36 cellular contexts compared by ENCODE assay signal in genomic region chr15:86059851-86060250, GRCh38. TPM values are rescaled to one million over a fixed set of nuclear protein-coding genes. Genes with fewer than 3 reads are reported as not detected.
"Had no signal": no experiment of that assay in that cellular context is flagged by ENCODE, and none has a peak within 500 bp of the region (broad histone marks: within the 10 kb centered on the region; RNA-seq: fewer than 3 reads in every experiment).

No MANE protein-coding gene starts in this region.

- ATAC-seq: activated CD4-positive, alpha-beta T cell treated with anti-CD3 and anti-CD28 coated beads for 36 hours; activated CD4-positive, CD25-positive, alpha-beta regulatory T cell treated with anti-CD3 and anti-CD28 coated beads, Interleukin-2, amount 50 U/mL, for 24 hours; activated CD8-positive, alpha-beta memory T cell treated with anti-CD3 and anti-CD28 coated beads, Interleukin-2, amount 10 ng/mL, durations not matched to agents 7 days and 5 days; activated CD8-positive, alpha-beta T cell treated with anti-CD3 and anti-CD28 coated beads, Interleukin-2, amount 10 ng/mL, durations not matched to agents 7 days and 5 days; activated naive CD8-positive, alpha-beta T cell treated with anti-CD3 and anti-CD28 coated beads, Interleukin-2, amount 50 U/mL, for 24 hours; WTC11 had no signal

- H3K4me3 Mint-ChIP-seq: activated CD4-positive, alpha-beta memory T cell treated with anti-CD3 and anti-CD28 coated beads, Interleukin-2, amount 10 ng/mL, durations not matched to agents 7 days and 5 days; activated CD4-positive, alpha-beta T cell treated with anti-CD3 and anti-CD28 coated beads for 36 hours; activated CD4-positive, alpha-beta T cell treated with anti-CD3 and anti-CD28 coated beads, Interleukin-2, amount 10 ng/mL, durations not matched to agents 7 days and 5 days; activated CD8-positive, alpha-beta memory T cell treated with anti-CD3 and anti-CD28 coated beads, Interleukin-2, amount 10 ng/mL, durations not matched to agents 7 days and 5 days; activated CD8-positive, alpha-beta T cell treated with anti-CD3 and anti-CD28 coated beads, Interleukin-2, amount 10 ng/mL, durations not matched to agents 7 days and 5 days; activated naive CD4-positive, alpha-beta T cell treated with anti-CD3 and anti-CD28 coated beads, Interleukin-2, amount 10 ng/mL, durations not matched to agents 7 days and 5 days; activated naive CD4-positive, alpha-beta T cell treated with anti-CD3 and anti-CD28 coated beads, Interleukin-2, amount 50 U/mL, for 24 hours; activated naive CD8-positive, alpha-beta T cell; activated naive CD8-positive, alpha-beta T cell treated with anti-CD3 and anti-CD28 coated beads, Interleukin-2, amount 10 ng/mL, durations not matched to agents 7 days and 5 days; activated naive CD8-positive, alpha-beta T cell treated with anti-CD3 and anti-CD28 coated beads, Interleukin-2, amount 50 U/mL, for 24 hours; activated T-cell treated with anti-CD3 and anti-CD28 coated beads, Interleukin-2, amount 50 U/mL, for 24 hours; brain; T-helper 1 cell treated with Interleukin-12 subunit alpha and Interleukin-12 subunit beta and Interleukin-4 antibody, amounts not matched to agents 30 μg/mL and 1 μg/mL, for 36 hours; T-helper 2 cell treated with Interferon-gamma antibody and Interleukin-4, amounts not matched to agents 5 μg/mL and 100 μg/mL, for 36 hours; WTC11 had no signal

- H3K27me3 Mint-ChIP-seq: activated CD4-positive, alpha-beta memory T cell treated with anti-CD3 and anti-CD28 coated beads, Interleukin-2, amount 10 ng/mL, durations not matched to agents 7 days and 5 days; activated CD4-positive, alpha-beta T cell treated with anti-CD3 and anti-CD28 coated beads, Interleukin-2, amount 10 ng/mL, durations not matched to agents 7 days and 5 days; activated naive CD4-positive, alpha-beta T cell treated with anti-CD3 and anti-CD28 coated beads, Interleukin-2, amount 10 ng/mL, durations not matched to agents 7 days and 5 days; brain had no signal

- H3K4me3 ChIP-seq: ascending aorta had no signal

- FAIRE-seq: TTC549 had no signal

- H3K9me3 Mint-ChIP-seq: activated CD4-positive, alpha-beta memory T cell treated with anti-CD3 and anti-CD28 coated beads, Interleukin-2, amount 10 ng/mL, durations not matched to agents 7 days and 5 days; activated CD4-positive, alpha-beta T cell treated with anti-CD3 and anti-CD28 coated beads, Interleukin-2, amount 10 ng/mL, durations not matched to agents 7 days and 5 days; activated naive CD4-positive, alpha-beta T cell treated with anti-CD3 and anti-CD28 coated beads, Interleukin-2, amount 10 ng/mL, durations not matched to agents 7 days and 5 days; activated naive CD4-positive, alpha-beta T cell treated with anti-CD3 and anti-CD28 coated beads, Interleukin-2, amount 50 U/mL, for 24 hours; activated naive CD8-positive, alpha-beta T cell treated with anti-CD3 and anti-CD28 coated beads, Interleukin-2, amount 10 ng/mL, durations not matched to agents 7 days and 5 days; activated naive CD8-positive, alpha-beta T cell treated with anti-CD3 and anti-CD28 coated beads, Interleukin-2, amount 50 U/mL, for 24 hours; activated T-cell treated with anti-CD3 and anti-CD28 coated beads, Interleukin-2, amount 50 U/mL, for 24 hours; activated T-helper 2 cell treated with anti-CD3 and anti-CD28 coated beads, Interferon-gamma antibody, Interleukin-2, Interleukin-4, amounts not matched to agents 10 μg/mL and 5 μg/mL and 100 μg/mL, durations not matched to agents 14 hours and 24 hours and 36 hours; brain; T-helper 1 cell treated with Interleukin-12 subunit alpha and Interleukin-12 subunit beta and Interleukin-4 antibody, amounts not matched to agents 30 μg/mL and 1 μg/mL, for 36 hours; T-helper 2 cell treated with Interferon-gamma antibody and Interleukin-4, amounts not matched to agents 5 μg/mL and 100 μg/mL, for 36 hours; WTC11 had no signal

- H3K27ac Mint-ChIP-seq: activated CD4-positive, alpha-beta memory T cell treated with anti-CD3 and anti-CD28 coated beads, Interleukin-2, amount 10 ng/mL, durations not matched to agents 7 days and 5 days; activated CD4-positive, alpha-beta T cell treated with anti-CD3 and anti-CD28 coated beads for 36 hours; activated CD4-positive, alpha-beta T cell treated with anti-CD3 and anti-CD28 coated beads, Interleukin-2, amount 10 ng/mL, durations not matched to agents 7 days and 5 days; activated CD8-positive, alpha-beta memory T cell treated with anti-CD3 and anti-CD28 coated beads, Interleukin-2, amount 10 ng/mL, durations not matched to agents 7 days and 5 days; activated CD8-positive, alpha-beta T cell treated with anti-CD3 and anti-CD28 coated beads, Interleukin-2, amount 10 ng/mL, durations not matched to agents 7 days and 5 days; activated naive CD4-positive, alpha-beta T cell treated with anti-CD3 and anti-CD28 coated beads, Interleukin-2, amount 10 ng/mL, durations not matched to agents 7 days and 5 days; activated naive CD4-positive, alpha-beta T cell treated with anti-CD3 and anti-CD28 coated beads, Interleukin-2, amount 50 U/mL, for 24 hours; activated naive CD8-positive, alpha-beta T cell; activated naive CD8-positive, alpha-beta T cell treated with anti-CD3 and anti-CD28 coated beads, Interleukin-2, amount 10 ng/mL, durations not matched to agents 7 days and 5 days; activated naive CD8-positive, alpha-beta T cell treated with anti-CD3 and anti-CD28 coated beads, Interleukin-2, amount 50 U/mL, for 24 hours; activated T-cell treated with anti-CD3 and anti-CD28 coated beads, Interleukin-2, amount 50 U/mL, for 24 hours; activated T-helper 2 cell treated with anti-CD3 and anti-CD28 coated beads, Interferon-gamma antibody, Interleukin-2, Interleukin-4, amounts not matched to agents 10 μg/mL and 5 μg/mL and 100 μg/mL, durations not matched to agents 14 hours and 24 hours and 36 hours; brain; T-helper 1 cell treated with Interleukin-12 subunit alpha and Interleukin-12 subunit beta and Interleukin-4 antibody, amounts not matched to agents 30 μg/mL and 1 μg/mL, for 36 hours; T-helper 2 cell treated with Interferon-gamma antibody and Interleukin-4, amounts not matched to agents 5 μg/mL and 100 μg/mL, for 36 hours; WTC11 had no signal

- DNase-seq: activated CD4-positive, alpha-beta memory T cell treated with anti-CD3 and anti-CD28 coated beads, Interleukin-2, amount 10 ng/mL, durations not matched to agents 7 days and 5 days; activated CD4-positive, alpha-beta T cell treated with anti-CD3 and anti-CD28 coated beads for 1 hour; activated CD4-positive, alpha-beta T cell treated with anti-CD3 and anti-CD28 coated beads for 36 hours; activated CD4-positive, alpha-beta T cell treated with anti-CD3 and anti-CD28 coated beads for 48 hours; activated CD4-positive, alpha-beta T cell treated with anti-CD3 and anti-CD28 coated beads, Interleukin-2, amount 10 ng/mL, durations not matched to agents 7 days and 5 days; activated CD4-positive, alpha-beta T cell treated with anti-CD3 and anti-CD28 coated beads, Interleukin-2, amount 50 U/mL, for 48 hours; activated CD4-positive, CD25-positive, alpha-beta regulatory T cell; activated CD8-positive, alpha-beta memory T cell treated with anti-CD3 and anti-CD28 coated beads for 24 hours; activated CD8-positive, alpha-beta memory T cell treated with anti-CD3 and anti-CD28 coated beads, Interleukin-2, amount 10 ng/mL, durations not matched to agents 7 days and 5 days; activated CD8-positive, alpha-beta memory T cell treated with anti-CD3 and anti-CD28 coated beads, Interleukin-2, amount 50 U/mL, for 48 hours; activated CD8-positive, alpha-beta T cell treated with anti-CD3 and anti-CD28 coated beads, Interleukin-2, amount 10 ng/mL, durations not matched to agents 7 days and 5 days; activated effector memory CD4-positive, alpha-beta T cell treated with Interleukin-2 at 50 U/mL for 16 hours; activated gamma-delta T cell; activated naive CD4-positive, alpha-beta T cell treated with anti-CD3 and anti-CD28 coated beads, Interleukin-2, amount 10 ng/mL, durations not matched to agents 7 days and 5 days; activated naive CD4-positive, alpha-beta T cell treated with Interleukin-2 at 50 U/mL for 16 hours; activated naive CD8-positive, alpha-beta T cell treated with anti-CD3 and anti-CD28 coated beads, Interleukin-2, amount 10 ng/mL, durations not matched to agents 7 days and 5 days; activated naive CD8-positive, alpha-beta T cell treated with anti-CD3 and anti-CD28 coated beads, Interleukin-2, amount 50 U/mL, for 24 hours; activated T-cell treated with anti-CD3 and anti-CD28 coated beads, Interleukin-2, amount 50 U/mL, for 24 hours; activated T-cell treated with anti-CD3 and anti-CD28 coated beads, Interleukin-2, amount 50 U/mL, for 48 hours; amygdala; anterior cingulate cortex; central memory CD4-positive, alpha-beta T cell; T-helper 1 cell; T-helper 2 cell; T-helper 9 cell; WERI-Rb-1 had no signal

- H3K36me3 ChIP-seq: ascending aorta, WERI-Rb-1 had no signal

- H3K4me1 Mint-ChIP-seq: activated CD4-positive, alpha-beta memory T cell treated with anti-CD3 and anti-CD28 coated beads, Interleukin-2, amount 10 ng/mL, durations not matched to agents 7 days and 5 days; activated CD4-positive, alpha-beta T cell treated with anti-CD3 and anti-CD28 coated beads for 36 hours; activated CD4-positive, alpha-beta T cell treated with anti-CD3 and anti-CD28 coated beads, Interleukin-2, amount 10 ng/mL, durations not matched to agents 7 days and 5 days; activated CD8-positive, alpha-beta memory T cell treated with anti-CD3 and anti-CD28 coated beads, Interleukin-2, amount 10 ng/mL, durations not matched to agents 7 days and 5 days; activated naive CD4-positive, alpha-beta T cell treated with anti-CD3 and anti-CD28 coated beads, Interleukin-2, amount 10 ng/mL, durations not matched to agents 7 days and 5 days; activated naive CD4-positive, alpha-beta T cell treated with anti-CD3 and anti-CD28 coated beads, Interleukin-2, amount 50 U/mL, for 24 hours; activated naive CD8-positive, alpha-beta T cell treated with anti-CD3 and anti-CD28 coated beads, Interleukin-2, amount 10 ng/mL, durations not matched to agents 7 days and 5 days; activated naive CD8-positive, alpha-beta T cell treated with anti-CD3 and anti-CD28 coated beads, Interleukin-2, amount 50 U/mL, for 24 hours had no signal

- H3K27me3 ChIP-seq: ascending aorta had no signal

RNA-seq across cellular contexts. Expression of gene AGBL1, which starts 19.8 kb away (rescaled TPM):
- total RNA-seq: activated CD4-positive, alpha-beta memory T cell treated with anti-CD3 and anti-CD28 coated beads, Interleukin-2, amount 10 ng/mL, durations not matched to agents 7 days and 5 days; activated CD4-positive, alpha-beta T cell treated with anti-CD3 and anti-CD28 coated beads, Interleukin-2, amount 10 ng/mL, durations not matched to agents 7 days and 5 days; activated CD8-positive, alpha-beta memory T cell treated with anti-CD3 and anti-CD28 coated beads, Interleukin-2, amount 10 ng/mL, durations not matched to agents 7 days and 5 days; activated CD8-positive, alpha-beta T cell treated with anti-CD3 and anti-CD28 coated beads, Interleukin-2, amount 10 ng/mL, durations not matched to agents 7 days and 5 days; activated naive CD8-positive, alpha-beta T cell treated with anti-CD3 and anti-CD28 coated beads, Interleukin-2, amount 10 ng/mL, durations not matched to agents 7 days and 5 days; ascending aorta; WTC11 had no signal
